8 cellular contexts compared by ENCODE assay signal in the genomic region with DNA sequence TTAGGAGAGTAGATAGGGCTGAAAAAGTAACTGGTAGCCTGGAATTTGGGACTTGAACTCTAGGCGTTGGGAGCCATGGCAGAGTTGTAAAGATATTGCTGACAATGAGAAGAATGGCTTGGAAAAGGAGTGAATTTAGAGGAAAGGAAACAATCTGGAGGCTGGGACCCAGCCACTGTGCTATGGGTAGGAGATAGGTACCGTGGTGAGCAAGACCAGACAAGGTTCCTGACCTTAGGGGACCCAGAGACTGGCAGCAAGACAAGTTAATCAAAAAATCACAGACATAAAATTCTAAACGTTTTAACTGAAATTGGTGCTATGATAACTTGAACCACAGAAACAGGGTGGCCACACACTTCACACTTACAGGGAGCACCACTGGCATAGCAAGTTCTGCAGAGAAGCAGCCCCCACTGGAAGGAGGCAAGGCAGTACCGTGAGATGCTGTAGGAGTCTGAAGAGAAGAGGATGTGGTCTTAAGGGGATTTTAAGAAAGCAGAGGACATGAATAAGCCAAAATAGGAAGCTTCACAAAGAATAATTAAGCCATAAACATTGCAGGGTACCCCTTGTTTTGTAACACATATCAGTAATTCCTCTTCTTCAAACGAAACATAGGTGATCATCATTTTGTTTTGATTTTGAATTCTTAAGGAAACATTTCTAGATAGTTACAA. TPM values are rescaled to one million over a fixed set of nuclear protein-coding genes. Genes with fewer than 3 reads are reported as not detected.
DNase-seq lines count a peak whose midpoint lies in the region; ATAC-seq lines count a peak whose summit lies in the region.
"Not testable (repeated sequence)": the region's sequence is repeated elsewhere in the genome, so short reads cannot be mapped to it uniquely, and the experiment has no call there.

No MANE protein-coding gene starts in this region.

- CTCF ChIA-PET in activated CD8-positive, alpha-beta memory T cell treated with anti-CD3 and anti-CD28 coated beads, Interleukin-2, amount 10 ng/mL, durations not matched to agents 7 days and 5 days (lab: Charles Lee), result not testable (repeated sequence)

- H3K4me3 Mint-ChIP-seq in activated CD8-positive, alpha-beta memory T cell treated with anti-CD3 and anti-CD28 coated beads, Interleukin-2, amount 10 ng/mL, durations not matched to agents 7 days and 5 days, result peak overlapping the region; percentile 64
- peak overlapping the region in 1 of 2 donors; percentile 71 for H3K4me3 Mint-ChIP-seq in effector memory CD8-positive, alpha-beta T cell

- not testable (repeated sequence) for H3K27me3 Mint-ChIP-seq in activated CD8-positive, alpha-beta memory T cell treated with anti-CD3 and anti-CD28 coated beads, Interleukin-2, amount 10 ng/mL, durations not matched to agents 7 days and 5 days; effector memory CD8-positive, alpha-beta T cell

- peak; percentile 42 for DNase-seq in NOMO-1 treated with dmso at 0.1 percent for 144 hours (lab: John Stamatoyannopoulos, UW; ENCODE audit: unreplicated experiment)
- peak; percentile 72 for DNase-seq in activated CD8-positive, alpha-beta memory T cell treated with anti-CD3 and anti-CD28 coated beads, Interleukin-2, amount 10 ng/mL, durations not matched to agents 7 days and 5 days
- DNase-seq in effector memory CD8-positive, alpha-beta T cell, result peak; percentile 3 to 15 (median 6)
- peak; percentile 11 for DNase-seq in stimulated activated naive CD8-positive, alpha-beta T cell treated with anti-CD3 and anti-CD28 coated beads, Interleukin-15, Interleukin-2, amounts not matched to agents 100 U/mL and 50 U/mL, for 24 hours

- H3K36me3 Mint-ChIP-seq in activated CD8-positive, alpha-beta memory T cell treated with anti-CD3 and anti-CD28 coated beads, Interleukin-2, amount 10 ng/mL, durations not matched to agents 7 days and 5 days; effector memory CD8-positive, alpha-beta T cell (ENCODE audit: insufficient read depth): not testable (repeated sequence)

- peak; percentile 62 for ATAC-seq in GM18499 (IDR thresholded peaks at IDR 0.05; ENCODE audit: insufficient read depth, unreplicated experiment)
- ATAC-seq in GM19463 (IDR thresholded peaks at IDR 0.05; ENCODE audit: unreplicated experiment), result peak; percentile 73
- ATAC-seq in HG02763 (IDR thresholded peaks at IDR 0.05; ENCODE audit: unreplicated experiment), result peak; percentile 62
- peak; percentile 45 for ATAC-seq in HG03439 (IDR thresholded peaks at IDR 0.05; ENCODE audit: unreplicated experiment)
- ATAC-seq in activated CD8-positive, alpha-beta memory T cell treated with anti-CD3 and anti-CD28 coated beads, Interleukin-2, amount 10 ng/mL, durations not matched to agents 7 days and 5 days, result peak; percentile 74
- peak; percentile 80 for ATAC-seq in effector memory CD8-positive, alpha-beta T cell (replicated peaks)
- ATAC-seq in stimulated activated naive CD8-positive, alpha-beta T cell treated with anti-CD3 and anti-CD28 coated beads, Interleukin-15, Interleukin-2, amounts not matched to agents 100 U/mL and 50 U/mL, for 24 hours, result peak; percentile 77

- H3K27ac Mint-ChIP-seq in activated CD8-positive, alpha-beta memory T cell treated with anti-CD3 and anti-CD28 coated beads, Interleukin-2, amount 10 ng/mL, durations not matched to agents 7 days and 5 days, result peak overlapping the region; percentile 98
- peak overlapping the region; percentile 18 to 81 for H3K27ac Mint-ChIP-seq in effector memory CD8-positive, alpha-beta T cell

- H3K4me1 Mint-ChIP-seq in activated CD8-positive, alpha-beta memory T cell treated with anti-CD3 and anti-CD28 coated beads, Interleukin-2, amount 10 ng/mL, durations not matched to agents 7 days and 5 days, result peaks cover 18% of the 10 kb centered on the region
- H3K4me1 Mint-ChIP-seq in effector memory CD8-positive, alpha-beta T cell (ENCODE audit: low read depth in 2 of 2), result not testable (repeated sequence)

- H3K9me3 Mint-ChIP-seq in activated CD8-positive, alpha-beta memory T cell treated with anti-CD3 and anti-CD28 coated beads, Interleukin-2, amount 10 ng/mL, durations not matched to agents 7 days and 5 days (ENCODE audit: low read depth); effector memory CD8-positive, alpha-beta T cell: not testable (repeated sequence)

RNA-seq across cellular contexts. Expression of a gene that starts 35.6 kb away (rescaled TPM):
- 10 to 100 TPM in 1 of 2 experiments, 1 to 10 TPM in 1; 9.8 to 10.8 TPM for total RNA-seq in activated CD8-positive, alpha-beta memory T cell treated with anti-CD3 and anti-CD28 coated beads, Interleukin-2, amount 10 ng/mL, durations not matched to agents 7 days and 5 days

RNA-seq across cellular contexts. Expression of a gene that starts 41.7 kb away (rescaled TPM):
- total RNA-seq in activated CD8-positive, alpha-beta memory T cell treated with anti-CD3 and anti-CD28 coated beads, Interleukin-2, amount 10 ng/mL, durations not matched to agents 7 days and 5 days, result 10 to 100 TPM; 15.4 to 15.7 TPM

Comparison
In these comparisons a context has a peak if more than half of its experiments do, and no peak if none do; other contexts are left out.
1. Peak in every context shown above with its lines: DNase-seq and ATAC-seq.
2. DNase-seq: peak in every context shown above with its lines; median percentile 72 in activated CD8-positive, alpha-beta memory T cell treated with anti-CD3 and anti-CD28 coated beads, Interleukin-2, amount 10 ng/mL, durations not matched to agents 7 days and 5 days; 42 in NOMO-1 treated with dmso at 0.1 percent for 144 hours; 11 in stimulated activated naive CD8-positive, alpha-beta T cell treated with anti-CD3 and anti-CD28 coated beads, Interleukin-15, Interleukin-2, amounts not matched to agents 100 U/mL and 50 U/mL, for 24 hours; 6 in effector memory CD8-positive, alpha-beta T cell.